Comparison of ENCODE assay signal across 1 cellular context in the genomic region with DNA sequence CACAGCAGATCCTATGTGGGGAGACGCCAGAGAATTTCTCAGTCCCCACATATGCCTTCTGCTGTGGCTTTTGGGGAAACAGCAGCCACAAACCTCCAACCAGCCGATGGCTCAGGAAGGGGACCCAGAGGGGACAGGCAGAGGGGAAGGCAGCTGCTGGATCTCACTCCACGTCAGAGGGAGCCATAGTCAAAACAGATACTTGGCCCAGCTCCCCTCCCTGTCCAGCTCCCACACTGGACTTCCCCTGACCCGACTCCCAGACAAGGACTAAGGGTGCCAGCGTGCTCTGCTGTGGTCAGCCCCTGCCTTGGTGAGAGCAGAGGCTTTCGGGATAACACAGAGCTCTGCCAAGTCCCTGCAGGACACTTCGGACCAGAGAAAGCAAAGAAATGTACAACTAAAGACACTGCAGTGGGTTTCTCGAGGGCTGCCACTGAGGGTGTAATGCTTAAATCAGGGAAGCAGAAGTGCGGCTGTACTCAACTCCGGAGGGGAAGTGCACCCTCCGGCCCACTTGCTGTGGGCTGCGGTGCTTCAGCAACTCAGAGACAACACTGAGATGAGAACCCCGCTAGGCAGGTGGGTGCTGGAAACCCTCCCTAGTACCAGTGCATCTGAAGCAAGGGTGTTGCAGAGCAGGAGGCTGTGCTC.
TF ChIP-seq lines count a peak whose summit lies in the region.

No MANE protein-coding gene starts in this region.

TF ChIP-seq in HepG2, 621 proteins besides CTCF, POLR2A, EP300 and RAD21 (continued from another document):
- TF ChIP-seq PRDM4 (CRISPR knock-in tag; IDR thresholded peaks at IDR 0.05; ENCODE audit: borderline replicate concordance) (no peak), MXD1 (CRISPR knock-in tag; IDR thresholded peaks at IDR 0.05) (0 out of 2 replicates have a peak, but pooled peaks have one; percentile 59), POGK (CRISPR knock-in tag; conservative IDR thresholded peaks at IDR 0.05) (no peak), JUND (CRISPR knock-in tag; IDR thresholded peaks at IDR 0.05) (0 out of 2 replicates have a peak, but pooled peaks have one; percentile 1), ATAD3A (CRISPR knock-in tag; IDR thresholded peaks at IDR 0.05) (no peak), POLR2AphosphoS5 (IDR thresholded peaks at IDR 0.05; ENCODE audit: low read depth, low read length) (0 out of 2 replicates have a peak, but pooled peaks have one; percentile 7), ZNF598 (CRISPR knock-in tag; IDR thresholded peaks at IDR 0.05; ENCODE audit: borderline replicate concordance) (0 out of 2 replicates have a peak, but pooled peaks have one; percentile 36), RBM22 (optimal IDR thresholded peaks at IDR 0.05; ENCODE audit: low read length) (peak; percentile 13), ZNF816 (CRISPR knock-in tag; IDR thresholded peaks at IDR 0.05; ENCODE audit: borderline replicate concordance) (no peak), ZNF75D (CRISPR knock-in tag; IDR thresholded peaks at IDR 0.05; ENCODE audit: borderline replicate concordance) (no peak), MED8 (CRISPR knock-in tag; IDR thresholded peaks at IDR 0.05; ENCODE audit: insufficient replicate concordance) (peak; percentile 30), MZF1 (CRISPR knock-in tag; IDR thresholded peaks at IDR 0.05; ENCODE audit: borderline replicate concordance) (no peak), KLF6 (CRISPR knock-in tag; IDR thresholded peaks at IDR 0.05) (no peak)
